In the genomic region with DNA sequence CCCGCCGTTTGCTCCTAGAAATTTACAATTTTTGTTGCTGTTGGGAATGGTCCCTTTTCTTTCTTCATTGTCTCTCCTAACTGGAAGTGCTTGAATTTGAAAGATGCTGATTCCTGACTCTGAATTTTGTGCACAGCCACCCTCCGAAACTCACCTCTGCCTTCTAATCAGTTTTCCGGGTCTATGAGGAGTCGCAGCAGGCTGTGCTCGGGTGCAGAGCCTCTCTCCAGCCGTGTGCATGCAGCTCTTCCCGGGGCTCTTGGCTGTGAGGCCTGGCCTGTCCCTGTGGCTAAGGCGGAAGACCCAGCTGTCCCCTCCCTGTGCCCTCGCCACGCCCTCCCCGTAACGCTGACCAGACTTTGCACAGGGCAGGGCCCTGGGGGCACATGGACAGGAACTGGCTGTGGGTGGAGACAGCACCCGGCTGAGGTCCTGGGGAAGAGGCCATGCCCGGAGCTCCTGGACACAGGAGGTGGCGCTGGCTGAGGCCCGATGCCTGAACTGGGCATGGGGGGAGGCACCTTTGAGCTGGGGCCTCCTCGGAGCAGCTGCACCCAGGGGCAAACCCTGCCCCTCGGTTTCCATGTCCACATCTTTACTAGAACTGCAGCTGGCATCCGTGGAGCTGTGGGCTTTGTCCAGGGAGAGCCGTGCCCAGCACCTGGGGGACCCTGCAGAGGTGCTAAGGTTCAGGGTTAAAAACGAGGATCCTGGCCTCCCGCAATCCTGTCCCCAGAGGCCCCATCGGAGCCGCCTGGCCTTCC, we compare ENCODE assay signal across 13 cellular contexts. TPM values are rescaled to one million over a fixed set of nuclear protein-coding genes. Genes with fewer than 3 reads are reported as not detected.
DNase-seq lines count a peak whose midpoint lies in the region; ATAC-seq and TF ChIP-seq lines count a peak whose summit lies in the region.
"Had no signal": no experiment of that assay in that cellular context is flagged by ENCODE, and none has a peak within 500 bp of the region (broad histone marks: within the 10 kb centered on the region; RNA-seq: fewer than 3 reads in every experiment).

No MANE protein-coding gene starts in this region.

- peaks cover 11 to 75% (median 28%) of the 10 kb centered on the region in 4 donors for H3K4me1 ChIP-seq in Peyer's patch
- peaks cover 33% of the 10 kb centered on the region for H3K4me1 ChIP-seq in ovary (ENCODE audit: insufficient read depth)
- H3K4me1 ChIP-seq in foreskin keratinocyte: no peaks in the 10 kb centered on the region

- DNase-seq in CD4-positive, alpha-beta T cell: peak in 2 of 10 experiments; percentile 3 to 26
- DNase-seq in Peyer's patch (peak; percentile 14 to 95 (median 88)), cardiac septum (ENCODE audit: low spot score) (peak; percentile 55), ovary (peak in 3 of 5 donors; percentile 23 to 36 (median 29)), RPMI8226 (no peak), NCI-H1048 (lab: John Stamatoyannopoulos, UW) (no peak), foreskin keratinocyte (no peak), LoVo (ENCODE audit: low spot score) (no peak)
- DNase-seq: DMS79 treated with DMSO at 0.1 percent for 48 hours, foreskin melanocyte, NCI-H1092 had no signal

- H3K9me3 Mint-ChIP-seq in CD4-positive, alpha-beta T cell: no peaks in the 10 kb centered on the region

- no peaks in the 10 kb centered on the region for H3K36me3 Mint-ChIP-seq in CD4-positive, alpha-beta T cell (ENCODE audit: low read depth)

- CTCF ChIA-PET in CD4-positive, alpha-beta T cell (lab: Charles Lee): no interaction called here

- WGBS in ovary, 3 donors: 85 to 95% (median 89%) methylated on average over 23 to 25 of the region's 25 CpGs

- no peak for TF ChIP-seq EP300 in ovary (IDR thresholded peaks at IDR 0.05)

- H3K36me3 ChIP-seq in Peyer's patch (no peaks in the 10 kb centered on the region), ovary (no peaks in the 10 kb centered on the region)
- H3K36me3 ChIP-seq: cardiac muscle cell had no signal

- no peak overlapping the region for H3K27ac ChIP-seq in CD4-positive, alpha-beta T cell (ENCODE audit: low read depth, low read length)
- peak overlapping the region in 3 of 4 donors; percentile 74 to 92 (median 87) for H3K27ac ChIP-seq in Peyer's patch
- no peak overlapping the region for H3K27ac ChIP-seq in ovary
- H3K27ac ChIP-seq in foreskin keratinocyte: no peak overlapping the region
- H3K27ac ChIP-seq: cardiac muscle cell had no signal

- intact Hi-C loops in CD4-positive, alpha-beta T cell (cut with DNase I, micrococcal nuclease): loop anchor here in 1 of 2 experiments (5.0 kb wide), 1 partner anchor 42 kb away; a partner anchor contains a TSS
- intact Hi-C loops in cardiac septum (cut with DNase I) (no loop called here), ovary (cut with DNase I) (loop anchor here in 3 of 4 donors (5.0 kb wide), 2 partner anchors 33 to 38 kb away; a partner anchor contains a TSS)

- H3K27ac Mint-ChIP-seq in CD4-positive, alpha-beta T cell: peak overlapping the region; percentile 97

- POLR2A ChIA-PET in CD4-positive, alpha-beta T cell (lab: Charles Lee): interaction anchor here (1.3 kb wide), 1 partner anchor 10 kb away, joined by 3 read pairs; no protein-coding TSS in a partner anchor

- no peak for ATAC-seq in CD4-positive, alpha-beta T cell (ENCODE audit: poor library complexity)
- no peak for ATAC-seq in foreskin keratinocyte
- ATAC-seq: HCT116 had no signal

- no peak for TF ChIP-seq CTCF in CD4-positive, alpha-beta T cell (IDR thresholded peaks at IDR 0.05)
- peak in 1 of 6 experiments; percentile 3 for TF ChIP-seq CTCF in Peyer's patch (IDR thresholded peaks at IDR 0.05)
- TF ChIP-seq CTCF in ovary (IDR thresholded peaks at IDR 0.05): no peak
- TF ChIP-seq CTCF in foreskin keratinocyte (conservative IDR thresholded peaks at IDR 0.05): no peak

- no peaks in the 10 kb centered on the region for H3K9me3 ChIP-seq in CD4-positive, alpha-beta T cell (ENCODE audit: control insufficient read depth, low read length)
- H3K9me3 ChIP-seq in Peyer's patch: no peaks in the 10 kb centered on the region
- no peaks in the 10 kb centered on the region for H3K9me3 ChIP-seq in ovary

- H3K4me3 Mint-ChIP-seq in CD4-positive, alpha-beta T cell: no peak overlapping the region

- TF ChIP-seq POLR2A in Peyer's patch (IDR thresholded peaks at IDR 0.05): peak; percentile 87 to 95
- TF ChIP-seq POLR2A in ovary (IDR thresholded peaks at IDR 0.05): no peak

- peaks cover 21% of the 10 kb centered on the region for H3K4me1 Mint-ChIP-seq in CD4-positive, alpha-beta T cell (ENCODE audit: low read depth)

- no peaks in the 10 kb centered on the region for H3K27me3 Mint-ChIP-seq in CD4-positive, alpha-beta T cell

- no peaks in the 10 kb centered on the region for H3K27me3 ChIP-seq in CD4-positive, alpha-beta T cell (ENCODE audit: control insufficient read depth, insufficient read depth, low read length)
- H3K27me3 ChIP-seq in Peyer's patch (no peaks in the 10 kb centered on the region), ovary (no peaks in the 10 kb centered on the region), foreskin keratinocyte (no peaks in the 10 kb centered on the region)
- H3K27me3 ChIP-seq: cardiac muscle cell had no signal

- H3K4me3 ChIP-seq in Peyer's patch (peak overlapping the region in 2 of 4 donors; percentile 32 to 44), ovary (no peak overlapping the region)
- H3K4me3 ChIP-seq: cardiac muscle cell had no signal

RNA-seq across cellular contexts. Expression of a gene that starts 32.6 kb away (rescaled TPM):
- 10 to 100 TPM; 12.8 to 15.7 TPM for total RNA-seq in CD4-positive, alpha-beta T cell
- total RNA-seq in Peyer's patch (100 to 1,000 TPM in 3 of 4 donors, 10 to 100 TPM in 1; 64.3 to 519 (median 165) TPM), cardiac septum (19.8 TPM), ovary (100 to 1,000 TPM in 1 of 7 donors, 10 to 100 TPM in 6; 12.2 to 104 (median 55.3) TPM), foreskin keratinocyte (0.32 and 0.65 TPM in 2 replicates)
- polyA plus RNA-seq in ovary (10 to 100 TPM in 1 of 2 donors, 1 to 10 TPM in 1; 8.0 to 46.2 TPM), foreskin keratinocyte (0.12 and 0.41 TPM in 2 replicates)

RNA-seq across cellular contexts. Expression of a gene that starts 43.9 kb away (rescaled TPM):
- 100 to 1,000 TPM; 132 to 148 TPM for total RNA-seq in CD4-positive, alpha-beta T cell
- total RNA-seq in Peyer's patch: 100 to 1,000 TPM; 245 to 371 (median 288) TPM
- 129 TPM for total RNA-seq in cardiac septum
- total RNA-seq in ovary: 100 to 1,000 TPM in 6 of 7 donors, 10 to 100 TPM in 1; 89.5 to 231 (median 154) TPM
- 100 to 1,000 TPM in 1 of 2 donors, 10 to 100 TPM in 1; 45.7 to 124 TPM for polyA plus RNA-seq in ovary
- 106 and 114 TPM in 2 replicates for total RNA-seq in foreskin keratinocyte
- polyA plus RNA-seq in foreskin keratinocyte: 69.9 and 73.0 TPM in 2 replicates

Comparison
In these comparisons a context has a peak if more than half of its experiments do, and no peak if none do; other contexts are left out.
1. DNase-seq: peak in Peyer's patch (3 of 3), cardiac septum (single experiment) and ovary (3 of 5); none in RPMI8226 (single experiment), NCI-H1048 (single experiment), foreskin keratinocyte (0 of 2) and LoVo (single experiment).
2. H3K27ac ChIP-seq: peak in Peyer's patch (3 of 4); none in CD4-positive, alpha-beta T cell (single experiment), ovary (0 of 2) and foreskin keratinocyte (single experiment).